1 cellular context compared by ENCODE assay signal in the genomic region with DNA sequence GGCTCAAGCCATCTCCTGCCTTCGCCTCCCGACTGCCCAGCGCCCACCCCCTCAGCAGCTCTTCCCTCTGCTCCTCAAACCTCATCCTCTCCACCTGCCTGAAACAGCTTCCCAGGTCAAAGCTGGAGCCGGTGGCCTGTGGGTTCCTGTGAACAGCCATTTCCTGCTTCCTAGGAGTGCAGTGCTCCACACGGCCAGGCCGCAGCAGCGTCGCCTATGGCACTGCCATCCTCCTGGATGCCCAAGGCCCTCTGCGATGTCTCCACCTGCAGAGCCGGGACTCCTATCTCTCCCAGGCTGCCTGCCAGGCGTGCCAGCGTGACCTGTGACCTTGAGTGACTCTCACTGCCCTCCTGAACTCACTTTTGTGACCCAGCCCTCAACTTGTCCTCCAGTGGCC.
TF ChIP-seq lines count a peak whose summit lies in the region.

No MANE protein-coding gene starts in this region.

TF ChIP-seq in WTC11, 78 proteins besides CTCF, POLR2A, EP300 and RAD21:
- TF ChIP-seq, protein P1, sequence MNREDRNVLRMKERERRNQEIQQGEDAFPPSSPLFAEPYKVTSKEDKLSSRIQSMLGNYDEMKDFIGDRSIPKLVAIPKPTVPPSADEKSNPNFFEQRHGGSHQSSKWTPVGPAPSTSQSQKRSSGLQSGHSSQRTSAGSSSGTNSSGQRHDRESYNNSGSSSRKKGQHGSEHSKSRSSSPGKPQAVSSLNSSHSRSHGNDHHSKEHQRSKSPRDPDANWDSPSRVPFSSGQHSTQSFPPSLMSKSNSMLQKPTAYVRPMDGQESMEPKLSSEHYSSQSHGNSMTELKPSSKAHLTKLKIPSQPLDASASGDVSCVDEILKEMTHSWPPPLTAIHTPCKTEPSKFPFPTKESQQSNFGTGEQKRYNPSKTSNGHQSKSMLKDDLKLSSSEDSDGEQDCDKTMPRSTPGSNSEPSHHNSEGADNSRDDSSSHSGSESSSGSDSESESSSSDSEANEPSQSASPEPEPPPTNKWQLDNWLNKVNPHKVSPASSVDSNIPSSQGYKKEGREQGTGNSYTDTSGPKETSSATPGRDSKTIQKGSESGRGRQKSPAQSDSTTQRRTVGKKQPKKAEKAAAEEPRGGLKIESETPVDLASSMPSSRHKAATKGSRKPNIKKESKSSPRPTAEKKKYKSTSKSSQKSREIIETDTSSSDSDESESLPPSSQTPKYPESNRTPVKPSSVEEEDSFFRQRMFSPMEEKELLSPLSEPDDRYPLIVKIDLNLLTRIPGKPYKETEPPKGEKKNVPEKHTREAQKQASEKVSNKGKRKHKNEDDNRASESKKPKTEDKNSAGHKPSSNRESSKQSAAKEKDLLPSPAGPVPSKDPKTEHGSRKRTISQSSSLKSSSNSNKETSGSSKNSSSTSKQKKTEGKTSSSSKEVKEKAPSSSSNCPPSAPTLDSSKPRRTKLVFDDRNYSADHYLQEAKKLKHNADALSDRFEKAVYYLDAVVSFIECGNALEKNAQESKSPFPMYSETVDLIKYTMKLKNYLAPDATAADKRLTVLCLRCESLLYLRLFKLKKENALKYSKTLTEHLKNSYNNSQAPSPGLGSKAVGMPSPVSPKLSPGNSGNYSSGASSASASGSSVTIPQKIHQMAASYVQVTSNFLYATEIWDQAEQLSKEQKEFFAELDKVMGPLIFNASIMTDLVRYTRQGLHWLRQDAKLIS (CRISPR knock-in tag; IDR thresholded peaks at IDR 0.05; ENCODE audit: borderline replicate concordance), result no peak
- TF ChIP-seq KAT7 (CRISPR knock-in tag; IDR thresholded peaks at IDR 0.05; ENCODE audit: borderline replicate concordance) (no peak), RELA (CRISPR knock-in tag; IDR thresholded peaks at IDR 0.05; ENCODE audit: borderline replicate concordance) (no peak), ZNF138 (CRISPR knock-in tag; conservative IDR thresholded peaks at IDR 0.05) (no peak), FOXP1 (CRISPR knock-in tag; IDR thresholded peaks at IDR 0.05; ENCODE audit: borderline replicate concordance) (no peak), TP53 (CRISPR knock-in tag; IDR thresholded peaks at IDR 0.05) (no peak), MYBL2 (CRISPR knock-in tag; IDR thresholded peaks at IDR 0.05) (no peak), IRF2 (CRISPR knock-in tag; IDR thresholded peaks at IDR 0.05; ENCODE audit: borderline replicate concordance, low read depth) (no peak), NR2C2 (CRISPR knock-in tag; IDR thresholded peaks at IDR 0.05) (no peak), ZNF317 (CRISPR knock-in tag; IDR thresholded peaks at IDR 0.05; ENCODE audit: borderline replicate concordance, low read depth) (no peak), OVOL2 (CRISPR knock-in tag; IDR thresholded peaks at IDR 0.05; ENCODE audit: borderline replicate concordance) (no peak), JAZF1 (CRISPR knock-in tag; IDR thresholded peaks at IDR 0.05) (no peak), ZBTB21 (CRISPR knock-in tag; IDR thresholded peaks at IDR 0.05; ENCODE audit: borderline replicate concordance) (no peak)
- TF ChIP-seq, protein P2, sequence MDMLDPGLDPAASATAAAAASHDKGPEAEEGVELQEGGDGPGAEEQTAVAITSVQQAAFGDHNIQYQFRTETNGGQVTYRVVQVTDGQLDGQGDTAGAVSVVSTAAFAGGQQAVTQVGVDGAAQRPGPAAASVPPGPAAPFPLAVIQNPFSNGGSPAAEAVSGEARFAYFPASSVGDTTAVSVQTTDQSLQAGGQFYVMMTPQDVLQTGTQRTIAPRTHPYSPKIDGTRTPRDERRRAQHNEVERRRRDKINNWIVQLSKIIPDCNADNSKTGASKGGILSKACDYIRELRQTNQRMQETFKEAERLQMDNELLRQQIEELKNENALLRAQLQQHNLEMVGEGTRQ (CRISPR knock-in tag; IDR thresholded peaks at IDR 0.05), result no peak
- TF ChIP-seq, protein P3, sequence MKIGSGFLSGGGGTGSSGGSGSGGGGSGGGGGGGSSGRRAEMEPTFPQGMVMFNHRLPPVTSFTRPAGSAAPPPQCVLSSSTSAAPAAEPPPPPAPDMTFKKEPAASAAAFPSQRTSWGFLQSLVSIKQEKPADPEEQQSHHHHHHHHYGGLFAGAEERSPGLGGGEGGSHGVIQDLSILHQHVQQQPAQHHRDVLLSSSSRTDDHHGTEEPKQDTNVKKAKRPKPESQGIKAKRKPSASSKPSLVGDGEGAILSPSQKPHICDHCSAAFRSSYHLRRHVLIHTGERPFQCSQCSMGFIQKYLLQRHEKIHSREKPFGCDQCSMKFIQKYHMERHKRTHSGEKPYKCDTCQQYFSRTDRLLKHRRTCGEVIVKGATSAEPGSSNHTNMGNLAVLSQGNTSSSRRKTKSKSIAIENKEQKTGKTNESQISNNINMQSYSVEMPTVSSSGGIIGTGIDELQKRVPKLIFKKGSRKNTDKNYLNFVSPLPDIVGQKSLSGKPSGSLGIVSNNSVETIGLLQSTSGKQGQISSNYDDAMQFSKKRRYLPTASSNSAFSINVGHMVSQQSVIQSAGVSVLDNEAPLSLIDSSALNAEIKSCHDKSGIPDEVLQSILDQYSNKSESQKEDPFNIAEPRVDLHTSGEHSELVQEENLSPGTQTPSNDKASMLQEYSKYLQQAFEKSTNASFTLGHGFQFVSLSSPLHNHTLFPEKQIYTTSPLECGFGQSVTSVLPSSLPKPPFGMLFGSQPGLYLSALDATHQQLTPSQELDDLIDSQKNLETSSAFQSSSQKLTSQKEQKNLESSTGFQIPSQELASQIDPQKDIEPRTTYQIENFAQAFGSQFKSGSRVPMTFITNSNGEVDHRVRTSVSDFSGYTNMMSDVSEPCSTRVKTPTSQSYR (CRISPR knock-in tag; IDR thresholded peaks at IDR 0.05), result no peak
- TF ChIP-seq, protein P4, sequence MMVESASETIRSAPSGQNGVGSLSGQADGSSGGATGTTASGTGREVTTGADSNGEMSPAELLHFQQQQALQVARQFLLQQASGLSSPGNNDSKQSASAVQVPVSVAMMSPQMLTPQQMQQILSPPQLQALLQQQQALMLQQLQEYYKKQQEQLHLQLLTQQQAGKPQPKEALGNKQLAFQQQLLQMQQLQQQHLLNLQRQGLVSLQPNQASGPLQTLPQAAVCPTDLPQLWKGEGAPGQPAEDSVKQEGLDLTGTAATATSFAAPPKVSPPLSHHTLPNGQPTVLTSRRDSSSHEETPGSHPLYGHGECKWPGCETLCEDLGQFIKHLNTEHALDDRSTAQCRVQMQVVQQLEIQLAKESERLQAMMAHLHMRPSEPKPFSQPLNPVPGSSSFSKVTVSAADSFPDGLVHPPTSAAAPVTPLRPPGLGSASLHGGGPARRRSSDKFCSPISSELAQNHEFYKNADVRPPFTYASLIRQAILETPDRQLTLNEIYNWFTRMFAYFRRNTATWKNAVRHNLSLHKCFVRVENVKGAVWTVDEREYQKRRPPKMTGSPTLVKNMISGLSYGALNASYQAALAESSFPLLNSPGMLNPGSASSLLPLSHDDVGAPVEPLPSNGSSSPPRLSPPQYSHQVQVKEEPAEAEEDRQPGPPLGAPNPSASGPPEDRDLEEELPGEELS (CRISPR knock-in tag; IDR thresholded peaks at IDR 0.05), result no peak
